ENCODE assay signal across 19 cellular contexts in the genomic region with DNA sequence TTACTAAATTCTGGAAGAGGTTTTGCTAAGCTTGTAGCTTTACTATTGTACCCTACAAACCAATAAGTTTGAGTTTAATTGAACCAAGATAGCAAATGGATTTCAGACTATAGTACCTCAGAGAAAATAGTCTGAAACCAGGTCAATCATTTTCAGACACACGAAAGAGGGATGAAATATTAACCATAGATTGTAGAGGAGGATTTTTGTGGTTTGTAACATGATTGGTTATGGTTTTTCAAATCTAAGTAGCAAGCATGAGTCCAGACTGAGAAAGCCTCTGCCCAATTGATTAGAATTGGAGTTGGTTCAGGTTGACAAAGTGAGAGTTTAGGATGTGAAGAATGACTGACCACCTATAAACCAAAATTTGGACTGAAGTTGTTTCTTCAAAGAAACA.
DNase-seq lines count a peak whose midpoint lies in the region; ATAC-seq, FAIRE-seq and TF ChIP-seq lines count a peak whose summit lies in the region.
"Had no signal": no experiment of that assay in that cellular context is flagged by ENCODE, and none has a peak within 500 bp of the region (broad histone marks: within the 10 kb centered on the region; RNA-seq: fewer than 3 reads in every experiment).

No MANE protein-coding gene starts in this region.

- CTCF ChIA-PET in GM10248 (lab: Yijun Ruan, JAX), result interaction anchor here (2.6 kb wide), 1 partner anchor 9 kb away, joined by 8 read pairs; no protein-coding TSS in a partner anchor

- ATAC-seq in GM18870 (IDR thresholded peaks at IDR 0.05; ENCODE audit: unreplicated experiment) (peak; percentile 72), GM21423 (IDR thresholded peaks at IDR 0.05; ENCODE audit: unreplicated experiment) (peak; percentile 68), HG03064 (IDR thresholded peaks at IDR 0.05; ENCODE audit: low read depth, unreplicated experiment) (peak; percentile 61)
- ATAC-seq: lower lobe of right lung, Right ventricle myocardium inferior had no signal

- no peak for TF ChIP-seq CTCF in GM10248 (IDR thresholded peaks at IDR 0.05; ENCODE audit: control extremely low read depth, extremely low read depth, low read depth, missing control alignments)

- POLR2A ChIA-PET in GM10248 (lab: Yijun Ruan, JAX), result no interaction called here

- FAIRE-seq in RCC 7860 (lab: Jason Lieb, UNC), result peak; percentile 88
- FAIRE-seq: endometrium, G401.6 had no signal

- DNase-seq in RCC 7860 (ENCODE audit: low spot score), result no peak
- DNase-seq in NCI-H2171 treated with DMSO at 0.1 percent for 48 hours (lab: John Stamatoyannopoulos, UW), result no peak
- no peak for DNase-seq in NOMO-1 treated with dmso at 0.1 percent for 144 hours (lab: John Stamatoyannopoulos, UW; ENCODE audit: unreplicated experiment)
- no peak for DNase-seq in stimulated activated naive CD4-positive, alpha-beta T cell (lab: John Stamatoyannopoulos, UW)
- DNase-seq in GM10248 (ENCODE audit: extremely low spot score), result no peak
- DNase-seq: activated CD4-positive, alpha-beta T cell treated with anti-CD3 and anti-CD28 coated beads for 4 hours; brain microvascular endothelial cell; DMS 273 treated with DMSO at 0.1 percent for 48 hours; lower lobe of right lung; NCI-H1105; NCI-H2171; NCI-H526 treated with DMSO at 0.1 percent for 48 hours; retina had no signal
